In genomic region chr4:42142586-42142985, GRCh38 we compare ENCODE assay signal across 27 cellular contexts. TPM values are rescaled to one million over a fixed set of nuclear protein-coding genes. Genes with fewer than 3 reads are reported as not detected.
"Had no signal": no experiment of that assay in that cellular context is flagged by ENCODE, and none has a peak within 500 bp of the region (broad histone marks: within the 10 kb centered on the region; RNA-seq: fewer than 3 reads in every experiment).

No MANE protein-coding gene starts in this region.

- H3K27me3 ChIP-seq: adrenal gland, SJSA1 had no signal

- H3K36me3 Mint-ChIP-seq: activated naive CD8-positive, alpha-beta T cell treated with anti-CD3 and anti-CD28 coated beads, Interleukin-2, amount 10 ng/mL, durations not matched to agents 7 days and 5 days; T-cell had no signal

- H3K36me3 ChIP-seq: adrenal gland, SJSA1 had no signal

- H3K4me1 ChIP-seq: adrenal gland, SJSA1 had no signal

- H3K27ac Mint-ChIP-seq: activated CD4-positive, alpha-beta T cell treated with anti-CD3 and anti-CD28 coated beads for 36 hours; activated CD8-positive, alpha-beta T cell treated with anti-CD3 and anti-CD28 coated beads for 36 hours; activated naive CD8-positive, alpha-beta T cell treated with anti-CD3 and anti-CD28 coated beads, Interleukin-2, amount 10 ng/mL, durations not matched to agents 7 days and 5 days; T-cell had no signal

- H3K9me3 Mint-ChIP-seq: activated CD8-positive, alpha-beta T cell treated with anti-CD3 and anti-CD28 coated beads for 36 hours; activated naive CD8-positive, alpha-beta T cell treated with anti-CD3 and anti-CD28 coated beads, Interleukin-2, amount 10 ng/mL, durations not matched to agents 7 days and 5 days; T-cell had no signal

- H3K4me1 Mint-ChIP-seq: activated CD4-positive, alpha-beta T cell treated with anti-CD3 and anti-CD28 coated beads for 36 hours; activated naive CD8-positive, alpha-beta T cell treated with anti-CD3 and anti-CD28 coated beads, Interleukin-2, amount 10 ng/mL, durations not matched to agents 7 days and 5 days; T-cell had no signal

- H3K4me3 Mint-ChIP-seq: activated CD4-positive, alpha-beta T cell treated with anti-CD3 and anti-CD28 coated beads for 36 hours; activated CD8-positive, alpha-beta T cell treated with anti-CD3 and anti-CD28 coated beads for 36 hours; activated naive CD8-positive, alpha-beta T cell treated with anti-CD3 and anti-CD28 coated beads, Interleukin-2, amount 10 ng/mL, durations not matched to agents 7 days and 5 days; T-cell had no signal

- H3K9me3 ChIP-seq: adrenal gland, SJSA1 had no signal

- H3K4me3 ChIP-seq: adrenal gland, SJSA1 had no signal

- DNase-seq: activated CD4-positive, alpha-beta T cell treated with anti-CD3 and anti-CD28 coated beads for 36 hours; activated CD4-positive, CD25-positive, alpha-beta regulatory T cell; activated CD8-positive, alpha-beta memory T cell treated with anti-CD3 and anti-CD28 coated beads, Interleukin-2, amount 50 U/mL, for 4 hours; activated CD8-positive, alpha-beta T cell treated with anti-CD3 and anti-CD28 coated beads for 36 hours; activated naive CD4-positive, alpha-beta T cell treated with anti-CD3 and anti-CD28 coated beads, Interleukin-2, amount 50 U/mL, for 16 hours; activated naive CD8-positive, alpha-beta T cell treated with anti-CD3 and anti-CD28 coated beads, Interleukin-2, amount 10 ng/mL, durations not matched to agents 7 days and 5 days; adrenal gland; anterior cingulate cortex; cerebellar nuclear complex; Kasumi-1; MV-4-11; NCI-H1092 treated with DMSO at 0.1 percent for 48 hours; NCI-H1417 treated with DMSO at 0.1 percent for 48 hours; NCI-H1694; NCI-H2029; NCI-H2107; NCI-H510A treated with DMSO at 0.1 percent for 48 hours; NCI-H69; NK-92 treated with Interleukin-12 subunit alpha and Interleukin-12 subunit beta, amount 100 ng/mL, for 24 hours; OCI-M1; RPMI8226; SHP77; T-cell; T-helper 2 cell; T1000 had no signal

- H3K27ac ChIP-seq: adrenal gland, SJSA1 had no signal

RNA-seq across cellular contexts. Expression of gene BEND4, which starts 9.9 kb away (rescaled TPM):
- total RNA-seq: cardiac septum, SJSA1 had no signal
